In the genomic region with DNA sequence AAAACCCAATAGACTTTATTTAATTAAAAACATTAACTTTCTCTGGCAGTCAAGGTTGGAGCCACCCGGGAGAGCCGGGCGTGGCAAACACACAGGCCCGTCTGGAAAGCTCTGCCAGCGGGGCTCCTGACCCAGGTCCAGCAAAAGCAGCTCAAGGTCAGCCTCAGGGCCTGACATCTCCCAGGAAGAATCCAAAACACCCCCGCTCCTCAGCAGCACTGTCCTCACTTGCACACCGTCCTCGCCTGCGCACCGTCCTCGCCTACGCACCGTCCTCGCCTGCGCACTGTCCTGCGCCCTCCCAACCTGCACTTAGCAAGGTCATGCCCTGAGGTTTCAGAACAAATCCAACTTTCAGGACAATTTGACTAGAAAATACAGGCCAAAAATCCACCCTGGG, we compare ENCODE assay signal across 23 cellular contexts.
"Had no signal": no experiment of that assay in that cellular context is flagged by ENCODE, and none has a peak within 500 bp of the region (broad histone marks: within the 10 kb centered on the region; RNA-seq: fewer than 3 reads in every experiment).

No MANE protein-coding gene starts in this region.

- H3K27me3 Mint-ChIP-seq: activated CD4-positive, alpha-beta T cell treated with anti-CD3 and anti-CD28 coated beads, Interleukin-2, amount 10 ng/mL, durations not matched to agents 24 days and 14 days had no signal

- DNase-seq: activated B cell treated with CpG ODN at 0.5 μM for 24 hours; activated CD4-positive, alpha-beta T cell treated with anti-CD3 and anti-CD28 coated beads for 1 hour; activated CD4-positive, alpha-beta T cell treated with anti-CD3 and anti-CD28 coated beads, Interleukin-2, amount 10 ng/mL, durations not matched to agents 24 days and 14 days; activated CD4-positive, alpha-beta T cell treated with anti-CD3 and anti-CD28 coated beads, Interleukin-2, amount 50 U/mL, for 48 hours; activated CD8-positive, alpha-beta memory T cell treated with anti-CD3 and anti-CD28 coated beads, Interleukin-2, amount 10 ng/mL, durations not matched to agents 7 days and 5 days; activated effector memory CD4-positive, alpha-beta T cell treated with anti-CD3 and anti-CD28 coated beads, Interleukin-2, amount 50 U/mL, for 16 hours; activated naive CD4-positive, alpha-beta T cell treated with Interleukin-2 at 50 U/mL for 16 hours; activated naive CD8-positive, alpha-beta T cell treated with anti-CD3 and anti-CD28 coated beads, Interleukin-2, amount 50 U/mL, for 24 hours; activated T-cell treated with anti-CD3 and anti-CD28 coated beads, Interleukin-2, amount 50 U/mL, for 24 hours; amygdala; Karpas-422; NCI-H1048; NCI-H146; NCI-H187 treated with DMSO at 0.1 percent for 48 hours; NCI-H2171; NCI-H2227 treated with DMSO at 0.1 percent for 48 hours; NCI-H526; NCI-H774; SIG-M5; T-cell; T-helper 2 cell had no signal

- H3K27ac Mint-ChIP-seq: activated B cell treated with CpG ODN at 0.5 μM for 24 hours; activated CD4-positive, alpha-beta T cell treated with anti-CD3 and anti-CD28 coated beads, Interleukin-2, amount 10 ng/mL, durations not matched to agents 24 days and 14 days; activated CD8-positive, alpha-beta memory T cell treated with anti-CD3 and anti-CD28 coated beads, Interleukin-2, amount 10 ng/mL, durations not matched to agents 7 days and 5 days; activated naive CD4-positive, alpha-beta T cell treated with anti-CD3 and anti-CD28 coated beads, Interleukin-2, amount 50 U/mL, for 72 hours; activated naive CD8-positive, alpha-beta T cell treated with anti-CD3 and anti-CD28 coated beads, Interleukin-2, amount 50 U/mL, for 24 hours; activated T-cell treated with anti-CD3 and anti-CD28 coated beads, Interleukin-2, amount 50 U/mL, for 24 hours; T-cell had no signal

- H3K36me3 Mint-ChIP-seq: activated CD8-positive, alpha-beta memory T cell treated with anti-CD3 and anti-CD28 coated beads, Interleukin-2, amount 10 ng/mL, durations not matched to agents 7 days and 5 days; activated naive CD4-positive, alpha-beta T cell treated with anti-CD3 and anti-CD28 coated beads, Interleukin-2, amount 50 U/mL, for 72 hours; T-cell had no signal

- H3K4me3 ChIP-seq: SK-N-MC had no signal

- H3K9me3 Mint-ChIP-seq: activated B cell treated with CpG ODN at 0.5 μM for 24 hours; activated CD4-positive, alpha-beta T cell treated with anti-CD3 and anti-CD28 coated beads, Interleukin-2, amount 10 ng/mL, durations not matched to agents 24 days and 14 days; activated naive CD4-positive, alpha-beta T cell treated with anti-CD3 and anti-CD28 coated beads, Interleukin-2, amount 50 U/mL, for 72 hours; activated naive CD8-positive, alpha-beta T cell treated with anti-CD3 and anti-CD28 coated beads, Interleukin-2, amount 50 U/mL, for 24 hours; activated T-cell treated with anti-CD3 and anti-CD28 coated beads, Interleukin-2, amount 50 U/mL, for 24 hours; T-cell had no signal

- H3K4me1 Mint-ChIP-seq: activated B cell treated with CpG ODN at 0.5 μM for 24 hours; activated CD4-positive, alpha-beta T cell treated with anti-CD3 and anti-CD28 coated beads, Interleukin-2, amount 10 ng/mL, durations not matched to agents 24 days and 14 days; activated CD8-positive, alpha-beta memory T cell treated with anti-CD3 and anti-CD28 coated beads, Interleukin-2, amount 10 ng/mL, durations not matched to agents 7 days and 5 days; activated naive CD8-positive, alpha-beta T cell treated with anti-CD3 and anti-CD28 coated beads, Interleukin-2, amount 50 U/mL, for 24 hours; T-cell had no signal

- H3K4me3 Mint-ChIP-seq: activated B cell treated with CpG ODN at 0.5 μM for 24 hours; activated CD4-positive, alpha-beta T cell treated with anti-CD3 and anti-CD28 coated beads, Interleukin-2, amount 10 ng/mL, durations not matched to agents 24 days and 14 days; activated CD8-positive, alpha-beta memory T cell treated with anti-CD3 and anti-CD28 coated beads, Interleukin-2, amount 10 ng/mL, durations not matched to agents 7 days and 5 days; activated naive CD8-positive, alpha-beta T cell treated with anti-CD3 and anti-CD28 coated beads, Interleukin-2, amount 50 U/mL, for 24 hours; activated T-cell treated with anti-CD3 and anti-CD28 coated beads, Interleukin-2, amount 50 U/mL, for 24 hours; T-cell had no signal

- ATAC-seq: activated CD8-positive, alpha-beta memory T cell treated with anti-CD3 and anti-CD28 coated beads, Interleukin-2, amount 10 ng/mL, durations not matched to agents 7 days and 5 days; activated naive CD4-positive, alpha-beta T cell treated with anti-CD3 and anti-CD28 coated beads, Interleukin-2, amount 50 U/mL, for 72 hours; activated naive CD8-positive, alpha-beta T cell treated with anti-CD3 and anti-CD28 coated beads, Interleukin-2, amount 50 U/mL, for 24 hours; T-cell had no signal

- H3K27ac ChIP-seq: SK-N-MC had no signal
